8 cellular contexts compared by ENCODE assay signal in genomic region chr6:18386302-18386976, GRCh38. TPM values are rescaled to one million over a fixed set of nuclear protein-coding genes. Genes with fewer than 3 reads are reported as not detected.
DNase-seq lines count a peak whose midpoint lies in the region; ATAC-seq and TF ChIP-seq lines count a peak whose summit lies in the region.

No MANE protein-coding gene starts in this region.

- TF ChIP-seq POLR2A in testis (IDR thresholded peaks at IDR 0.05), result no peak

- peak; percentile 10 for ATAC-seq in left lobe of liver
- ATAC-seq in GM21723 (IDR thresholded peaks at IDR 0.05; ENCODE audit: unreplicated experiment), result no peak
- no peak for ATAC-seq in GM18498 (IDR thresholded peaks at IDR 0.05; ENCODE audit: unreplicated experiment)

- H3K27ac Mint-ChIP-seq in T-helper 2 cell treated with Interferon-gamma antibody and Interleukin-4, amounts not matched to agents 5 μg/mL and 100 μg/mL, for 36 hours, result peak overlapping the region; percentile 3

- peaks cover 31% of the 10 kb centered on the region for H3K4me1 Mint-ChIP-seq in T-helper 2 cell treated with Interferon-gamma antibody and Interleukin-4, amounts not matched to agents 5 μg/mL and 100 μg/mL, for 36 hours (ENCODE audit: low read depth)

- no peaks in the 10 kb centered on the region for H3K27me3 ChIP-seq in testis

- no peaks in the 10 kb centered on the region for H3K9me3 Mint-ChIP-seq in T-helper 2 cell treated with Interferon-gamma antibody and Interleukin-4, amounts not matched to agents 5 μg/mL and 100 μg/mL, for 36 hours

- H3K27ac ChIP-seq in testis, result peak overlapping the region in 1 of 2 donors; percentile 73

- intact Hi-C loops in testis (cut with DNase I; ENCODE audit: low total_unique reads), result no loop called here

- H3K36me3 ChIP-seq in testis (ENCODE audit: low read depth, missing control alignments), result no peaks in the 10 kb centered on the region

- no peak for TF ChIP-seq CTCF in testis (IDR thresholded peaks at IDR 0.05)

- H3K4me3 Mint-ChIP-seq in T-helper 2 cell treated with Interferon-gamma antibody and Interleukin-4, amounts not matched to agents 5 μg/mL and 100 μg/mL, for 36 hours, result peak overlapping the region; percentile 95

- no peak overlapping the region for H3K4me3 ChIP-seq in testis

- H3K9me3 ChIP-seq in testis, result no peaks in the 10 kb centered on the region

- H3K36me3 Mint-ChIP-seq in T-helper 2 cell treated with Interferon-gamma antibody and Interleukin-4, amounts not matched to agents 5 μg/mL and 100 μg/mL, for 36 hours (ENCODE audit: low read depth), result no peaks in the 10 kb centered on the region

- WGBS in testis, 2 donors, result 31 to 35% methylated on average over 6 of the region's 6 CpGs

- no peak for DNase-seq in T-helper 2 cell treated with Interferon-gamma antibody and Interleukin-4, amounts not matched to agents 5 μg/mL and 100 μg/mL, for 36 hours (ENCODE audit: low spot score)
- DNase-seq in T-helper 2 cell, result no peak
- DNase-seq in astrocyte of the hippocampus (ENCODE audit: low read depth, low spot score), result peak; percentile 66
- DNase-seq in left lobe of liver (ENCODE audit: low spot score), result peak; percentile 72
- DNase-seq in testis, result peak; percentile 39
- no peak for DNase-seq in HCEC 1CT

- peaks cover 13% of the 10 kb centered on the region for H3K4me1 ChIP-seq in testis

- peaks cover 6% of the 10 kb centered on the region for H3K27me3 Mint-ChIP-seq in T-helper 2 cell treated with Interferon-gamma antibody and Interleukin-4, amounts not matched to agents 5 μg/mL and 100 μg/mL, for 36 hours (ENCODE audit: low read depth)

RNA-seq across cellular contexts. Expression of gene RNF144B, which starts 0.7 kb away (rescaled TPM):
- total RNA-seq in left lobe of liver (17.5 TPM), testis (1 to 10 TPM; 6.1 TPM)
- 6.3 TPM for polyA plus RNA-seq in testis (ENCODE audit: insufficient read depth, low read depth, low replicate concordance)

Comparison
In these comparisons a context has a peak if more than half of its experiments do, and no peak if none do; other contexts are left out.
1. DNase-seq: peak in astrocyte of the hippocampus (single experiment), left lobe of liver (single experiment) and testis (single experiment); none in T-helper 2 cell treated with Interferon-gamma antibody and Interleukin-4, amounts not matched to agents 5 μg/mL and 100 μg/mL, for 36 hours (single experiment), T-helper 2 cell (0 of 5) and HCEC 1CT (single experiment).